Comparison of ENCODE assay signal across 8 cellular contexts in genomic region chr3:88058593-88059379, GRCh38. TPM values are rescaled to one million over a fixed set of nuclear protein-coding genes. Genes with fewer than 3 reads are reported as not detected.
A peak's percentile ranks its signal among the peaks of the same experiment; 100 is the strongest.
DNase-seq lines count a peak whose midpoint lies in the region; ATAC-seq and TF ChIP-seq lines count a peak whose summit lies in the region.

TSS of gene CGGBP1 (minus strand) at chr3:88059005. CDS start at chr3:88055976, 3,029 bp downstream.
TSS of gene ZNF654 (plus strand) at chr3:88059255. CDS start at chr3:88059320, 65 bp downstream.

- peak; percentile 96 for DNase-seq in GM13976 (ENCODE audit: low spot score)
- peak; percentile 98 for DNase-seq in NCI-H146 treated with DMSO at 0.1 percent for 48 hours (lab: John Stamatoyannopoulos, UW; ENCODE audit: unreplicated experiment)
- DNase-seq in amniotic epithelial cell (ENCODE audit: low read depth), result peak; percentile 99
- DNase-seq in heart right ventricle, result peak; percentile 96 to 99
- DNase-seq in posterior cingulate gyrus, result peak; percentile 97 to 100 (median 98)
- peak; percentile 97 for DNase-seq in upper lobe of left lung

- H3K36me3 ChIP-seq in heart right ventricle, result peaks cover 0 to 37% (median 12%) of the 10 kb centered on the region in 9 donors
- peaks cover 8 to 17% (median 13%) of the 10 kb centered on the region in 4 donors for H3K36me3 ChIP-seq in upper lobe of left lung

- H3K9me3 ChIP-seq in heart right ventricle (no peaks in the 10 kb centered on the region), upper lobe of left lung (no peaks in the 10 kb centered on the region)

- TF ChIP-seq EP300 in upper lobe of left lung (IDR thresholded peaks at IDR 0.05), result no peak

- in situ Hi-C loops in GM13976 (cut with MboI; ENCODE audit: low sequenced_read_pairs, unreplicated experiment), result no loop called here

- peak; percentile 61 to 95 (median 72) for TF ChIP-seq POLR2A in upper lobe of left lung (IDR thresholded peaks at IDR 0.05)

- peak within 1 kb of the TSS; percentile 70 to 98 (median 92) for H3K4me3 ChIP-seq in heart right ventricle
- H3K4me3 ChIP-seq in upper lobe of left lung, result peak within 1 kb of the TSS; percentile 63 to 98 (median 94)

- ATAC-seq in HG02870 (IDR thresholded peaks at IDR 0.05; ENCODE audit: unreplicated experiment) (peak; percentile 93), heart right ventricle (peak; percentile 95 to 99 (median 98)), upper lobe of left lung (ENCODE audit: low FRiP score in 2 of 2) (peak; percentile 97 to 100)

- 0% methylated on average over 71 to 76 of the region's 76 CpGs for WGBS in heart right ventricle, 2 donors
- WGBS in upper lobe of left lung, 2 donors, result 0 to 1% methylated on average over 27 to 75 of the region's 76 CpGs

- TF ChIP-seq CTCF in GM13976 (IDR thresholded peaks at IDR 0.05; ENCODE audit: borderline replicate concordance, control extremely low read depth, extremely low read depth, insufficient read depth, missing control alignments), result no peak
- peak in 1 of 9 donors; percentile 3 for TF ChIP-seq CTCF in heart right ventricle (IDR thresholded peaks at IDR 0.05)
- peak in 1 of 6 experiments; percentile 22 for TF ChIP-seq CTCF in upper lobe of left lung (IDR thresholded peaks at IDR 0.05)

- H3K27ac ChIP-seq in heart right ventricle (peak within 1 kb of the TSS; percentile 91 to 98 (median 98)), upper lobe of left lung (peak within 1 kb of the TSS; percentile 94 to 95 (median 95))

- H3K4me1 ChIP-seq in heart right ventricle (peaks cover 0 to 64% (median 49%) of the 10 kb centered on the region in 9 donors), upper lobe of left lung (peaks cover 25 to 41% (median 32%) of the 10 kb centered on the region in 4 donors)

- H3K27me3 ChIP-seq in heart right ventricle (no peaks in the 10 kb centered on the region), upper lobe of left lung (no peaks in the 10 kb centered on the region)

- intact Hi-C loops in T-helper 1 cell treated with Interleukin-12 subunit alpha and Interleukin-12 subunit beta and Interleukin-4 antibody, amounts not matched to agents 30 ng/mL and 1 ng/mL, for 36 hours (cut with micrococcal nuclease), result loop anchor here (1.0 to 2.0 kb wide), 10 partner anchors 9 to 831 kb away; partner anchors contain the start of genes C3orf38 and CHMP2B
- intact Hi-C loops in heart right ventricle (cut with DNase I), result loop anchor here in 6 of 10 donors (2.0 to 10.0 kb wide), 5 partner anchors 54 to 94 kb away; partner anchors contain the start of gene C3orf38 (in 2 of the 6)
- intact Hi-C loops in posterior cingulate gyrus (cut with DNase I), result loop anchor here (2.0 to 5.0 kb wide), 2 partner anchors 54 to 89 kb away; partner anchors contain the start of gene C3orf38

RNA-seq across cellular contexts. Expression of gene CGGBP1, which starts in this region (rescaled TPM):
- 93.3 and 106 TPM in 2 replicates for total RNA-seq in T-helper 1 cell treated with Interleukin-12 subunit alpha and Interleukin-12 subunit beta and Interleukin-4 antibody, amounts not matched to agents 30 ng/mL and 1 ng/mL, for 36 hours
- total RNA-seq in heart right ventricle (10 to 100 TPM; 38.1 to 63.0 (median 45.8) TPM), upper lobe of left lung (100 to 1,000 TPM in 1 of 6 donors, 10 to 100 TPM in 5; 41.7 to 114 (median 60.8) TPM)
- polyA plus RNA-seq in heart right ventricle, result 10 to 100 TPM; 28.1 to 39.4 TPM

RNA-seq across cellular contexts. Expression of gene ZNF654, which starts in this region (rescaled TPM):
- total RNA-seq in T-helper 1 cell treated with Interleukin-12 subunit alpha and Interleukin-12 subunit beta and Interleukin-4 antibody, amounts not matched to agents 30 ng/mL and 1 ng/mL, for 36 hours, result 22.5 and 24.4 TPM in 2 replicates
- total RNA-seq in heart right ventricle, result 10 to 100 TPM in 6 of 10 donors, 1 to 10 TPM in 4; 6.9 to 13.9 (median 10.9) TPM
- polyA plus RNA-seq in heart right ventricle, result 1 to 10 TPM; 2.5 to 4.0 TPM
- total RNA-seq in upper lobe of left lung, result 10 to 100 TPM in 5 of 6 donors, 1 to 10 TPM in 1; 4.9 to 21.4 (median 13.8) TPM

Comparison
In these comparisons a context has a peak if more than half of its experiments do, and no peak if none do; other contexts are left out.
1. Peak in every context shown above with its lines: DNase-seq, ATAC-seq, H3K4me3 ChIP-seq and H3K27ac ChIP-seq.